ENCODE assay signal across 14 cellular contexts in the genomic region with DNA sequence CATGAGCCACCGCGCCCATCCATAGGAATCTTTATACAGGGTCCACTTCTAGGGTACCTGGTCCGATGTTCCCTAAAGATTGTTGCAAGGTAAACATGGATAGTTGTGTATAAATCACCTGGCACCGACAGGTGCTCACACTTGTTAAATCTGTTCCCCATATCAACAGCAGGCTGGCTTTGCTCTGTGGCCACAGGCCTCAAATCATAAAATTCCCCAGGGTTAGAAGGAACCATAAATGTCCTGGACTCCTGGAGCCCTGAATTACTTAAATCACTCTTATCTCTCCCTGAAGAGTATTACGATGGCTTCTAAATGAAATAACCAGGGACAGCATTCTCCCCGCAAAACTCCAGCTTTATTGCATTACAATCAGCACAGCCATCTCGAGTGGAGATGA. TPM values are rescaled to one million over a fixed set of nuclear protein-coding genes. Genes with fewer than 3 reads are reported as not detected.
"Had no signal": no experiment of that assay in that cellular context is flagged by ENCODE, and none has a peak within 500 bp of the region (broad histone marks: within the 10 kb centered on the region; RNA-seq: fewer than 3 reads in every experiment).

No MANE protein-coding gene starts in this region.

- H3K36me3 ChIP-seq: colonic mucosa, suprapubic skin, WERI-Rb-1 had no signal

- H3K27ac ChIP-seq: colonic mucosa, suprapubic skin, WERI-Rb-1 had no signal

- H3K36me3 Mint-ChIP-seq: naive B cell had no signal

- H3K27ac Mint-ChIP-seq: activated naive CD4-positive, alpha-beta T cell treated with anti-CD3 and anti-CD28 coated beads for 36 hours; naive B cell had no signal

- H3K4me1 ChIP-seq: colonic mucosa, suprapubic skin had no signal

- H3K27me3 ChIP-seq: colonic mucosa had no signal

- H3K9me3 ChIP-seq: colonic mucosa, suprapubic skin had no signal

- H3K9me3 Mint-ChIP-seq: activated naive CD4-positive, alpha-beta T cell treated with anti-CD3 and anti-CD28 coated beads for 36 hours had no signal

- H3K4me3 Mint-ChIP-seq: activated CD4-positive, alpha-beta T cell treated with anti-CD3 and anti-CD28 coated beads for 36 hours; activated naive CD4-positive, alpha-beta T cell treated with anti-CD3 and anti-CD28 coated beads for 36 hours; naive B cell had no signal

- H3K4me3 ChIP-seq: colonic mucosa, suprapubic skin had no signal

- DNase-seq: activated CD4-positive, alpha-beta T cell treated with anti-CD3 and anti-CD28 coated beads for 36 hours; activated naive CD4-positive, alpha-beta T cell treated with anti-CD3 and anti-CD28 coated beads for 36 hours; amniotic stem cell; colonic mucosa; islet precursor cell; naive B cell; retina; stimulated activated CD4-positive, alpha-beta T cell treated with anti-CD3 and anti-CD28 coated beads, Interleukin-4, amount 100 ng/mL, for 1 hour; trophoblast cell; WERI-Rb-1 had no signal

- ATAC-seq: activated CD4-positive, alpha-beta T cell treated with anti-CD3 and anti-CD28 coated beads for 36 hours; esophagus mucosa; left lobe of liver had no signal

RNA-seq across cellular contexts. Expression of a gene that starts 23.0 kb away (rescaled TPM):
- total RNA-seq: activated CD4-positive, alpha-beta T cell treated with anti-CD3 and anti-CD28 coated beads for 36 hours; activated naive CD4-positive, alpha-beta T cell treated with anti-CD3 and anti-CD28 coated beads for 36 hours; cardiac septum; colonic mucosa; esophagus mucosa; left lobe of liver had no signal
